In the genomic region with DNA sequence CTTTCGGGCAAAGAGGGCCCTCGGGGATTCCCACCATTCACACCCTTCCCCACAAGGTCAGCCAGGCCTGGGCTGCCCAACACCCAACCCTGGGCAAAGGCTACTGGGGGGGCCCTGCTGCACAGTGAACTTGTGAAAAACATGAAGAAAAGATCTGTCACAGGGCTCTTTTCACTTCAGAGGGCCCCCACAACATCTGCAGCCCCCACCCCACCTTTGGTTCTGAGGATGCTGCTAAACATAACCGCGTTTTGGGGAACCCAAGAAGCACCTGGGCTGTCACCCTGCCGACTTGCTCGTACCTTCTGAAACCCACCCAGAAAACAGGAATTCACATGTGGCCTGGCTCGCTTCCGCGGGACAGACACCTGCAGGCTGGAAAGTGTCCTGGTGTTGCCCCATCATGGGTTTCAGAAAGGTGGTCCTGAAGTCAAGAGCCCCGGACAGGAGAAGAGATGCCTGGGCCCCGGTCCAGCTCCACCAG, we compare ENCODE assay signal across 18 cellular contexts. TPM values are rescaled to one million over a fixed set of nuclear protein-coding genes. Genes with fewer than 3 reads are reported as not detected.
A peak's percentile ranks its signal among the peaks of the same experiment; 100 is the strongest.
DNase-seq lines count a peak whose midpoint lies in the region; ATAC-seq and FAIRE-seq lines count a peak whose summit lies in the region.
"Had no signal": no experiment of that assay in that cellular context is flagged by ENCODE, and none has a peak within 500 bp of the region (broad histone marks: within the 10 kb centered on the region; RNA-seq: fewer than 3 reads in every experiment).

No MANE protein-coding gene starts in this region.

- H3K27me3 Mint-ChIP-seq in T-helper 1 cell treated with Interleukin-12 subunit alpha and Interleukin-12 subunit beta and Interleukin-4 antibody, amounts not matched to agents 30 μg/mL and 1 μg/mL, for 36 hours (ENCODE audit: low read depth): no peaks in the 10 kb centered on the region
- H3K27me3 Mint-ChIP-seq in T-helper 17 cell: no peaks in the 10 kb centered on the region
- H3K27me3 Mint-ChIP-seq in natural killer cell treated with Interleukin-12 subunit alpha and Interleukin-12 subunit beta and Interleukin-15 and Interleukin-18, amount 100 ng/mL, for 72 hours: no peaks in the 10 kb centered on the region
- H3K27me3 Mint-ChIP-seq: type B pancreatic cell had no signal

- DNase-seq in T-helper 1 cell (no peak), T-helper 17 cell (no peak), urothelium cell line (ENCODE audit: low spot score) (no peak), SK-N-DZ (ENCODE audit: low spot score) (no peak)
- DNase-seq in natural killer cell treated with Interleukin-12 subunit alpha and Interleukin-12 subunit beta and Interleukin-15 and Interleukin-18, amount 100 ng/mL, for 72 hours (ENCODE audit: low spot score): peak; percentile 79
- DNase-seq in effector CD4-positive, alpha-beta T cell: no peak
- DNase-seq: body of pancreas; Calu3; left colon; NCI-H1436; NCI-H524; SHP77; stimulated activated CD4-positive, alpha-beta T cell treated with anti-CD3 and anti-CD28 coated beads, Interleukin-12 subunit alpha, Interleukin-12 subunit beta, amount 100 ng/mL, for 4 hours had no signal

- H3K27ac Mint-ChIP-seq in T-helper 1 cell treated with Interleukin-12 subunit alpha and Interleukin-12 subunit beta and Interleukin-4 antibody, amounts not matched to agents 30 μg/mL and 1 μg/mL, for 36 hours: peak overlapping the region; percentile 2
- H3K27ac Mint-ChIP-seq in T-helper 17 cell: peak overlapping the region; percentile 97
- H3K27ac Mint-ChIP-seq in natural killer cell treated with Interleukin-12 subunit alpha and Interleukin-12 subunit beta and Interleukin-15 and Interleukin-18, amount 100 ng/mL, for 72 hours: peak overlapping the region; percentile 86 to 90

- H3K4me1 Mint-ChIP-seq in T-helper 1 cell treated with Interleukin-12 subunit alpha and Interleukin-12 subunit beta and Interleukin-4 antibody, amounts not matched to agents 30 μg/mL and 1 μg/mL, for 36 hours (ENCODE audit: low read depth): peaks cover 69% of the 10 kb centered on the region
- H3K4me1 Mint-ChIP-seq in T-helper 17 cell: peaks cover 75% of the 10 kb centered on the region
- H3K4me1 Mint-ChIP-seq in natural killer cell treated with Interleukin-12 subunit alpha and Interleukin-12 subunit beta and Interleukin-15 and Interleukin-18, amount 100 ng/mL, for 72 hours (ENCODE audit: low read depth in 2 of 2): peaks cover 78 to 85% of the 10 kb centered on the region in 2 donors

- no peaks in the 10 kb centered on the region for H3K9me3 ChIP-seq in T-helper 17 cell (ENCODE audit: control insufficient read depth, low read length, poor library complexity, severe bottlenecking)
- H3K9me3 ChIP-seq: body of pancreas, HAP-1 had no signal

- ATAC-seq in GM19351 (IDR thresholded peaks at IDR 0.05; ENCODE audit: unreplicated experiment) (peak; percentile 25), T-helper 17 cell (no peak)
- ATAC-seq in natural killer cell treated with Interleukin-12 subunit alpha and Interleukin-12 subunit beta and Interleukin-15 and Interleukin-18, amount 100 ng/mL, for 72 hours: peak; percentile 45 to 75
- ATAC-seq: body of pancreas, left colon had no signal

- peak overlapping the region; percentile 7 for H3K4me3 Mint-ChIP-seq in T-helper 1 cell treated with Interleukin-12 subunit alpha and Interleukin-12 subunit beta and Interleukin-4 antibody, amounts not matched to agents 30 μg/mL and 1 μg/mL, for 36 hours
- peak overlapping the region; percentile 91 for H3K4me3 Mint-ChIP-seq in T-helper 17 cell
- H3K4me3 Mint-ChIP-seq in natural killer cell treated with Interleukin-12 subunit alpha and Interleukin-12 subunit beta and Interleukin-15 and Interleukin-18, amount 100 ng/mL, for 72 hours: peak overlapping the region; percentile 84
- H3K4me3 Mint-ChIP-seq: type B pancreatic cell had no signal

- no peaks in the 10 kb centered on the region for H3K9me3 Mint-ChIP-seq in T-helper 1 cell treated with Interleukin-12 subunit alpha and Interleukin-12 subunit beta and Interleukin-4 antibody, amounts not matched to agents 30 μg/mL and 1 μg/mL, for 36 hours
- H3K9me3 Mint-ChIP-seq in natural killer cell treated with Interleukin-12 subunit alpha and Interleukin-12 subunit beta and Interleukin-15 and Interleukin-18, amount 100 ng/mL, for 72 hours: no peaks in the 10 kb centered on the region
- H3K9me3 Mint-ChIP-seq: type B pancreatic cell had no signal

- peaks cover 20% of the 10 kb centered on the region for H3K36me3 Mint-ChIP-seq in T-helper 1 cell treated with Interleukin-12 subunit alpha and Interleukin-12 subunit beta and Interleukin-4 antibody, amounts not matched to agents 30 μg/mL and 1 μg/mL, for 36 hours (ENCODE audit: low read depth)
- H3K36me3 Mint-ChIP-seq in T-helper 17 cell (ENCODE audit: low read depth): peaks cover 15% of the 10 kb centered on the region
- H3K36me3 Mint-ChIP-seq in natural killer cell treated with Interleukin-12 subunit alpha and Interleukin-12 subunit beta and Interleukin-15 and Interleukin-18, amount 100 ng/mL, for 72 hours: peaks cover 5% of the 10 kb centered on the region

- no peak for FAIRE-seq in urothelium cell line (lab: Jason Lieb, UNC)
- FAIRE-seq: endometrium had no signal

RNA-seq across cellular contexts. Expression of gene B4GALT1, which starts 29.3 kb away (rescaled TPM):
- total RNA-seq in T-helper 17 cell: 100 to 1,000 TPM; 106 to 126 TPM
- total RNA-seq in natural killer cell treated with Interleukin-12 subunit alpha and Interleukin-12 subunit beta and Interleukin-15 and Interleukin-18, amount 100 ng/mL, for 72 hours: 10 to 100 TPM; 51.4 to 90.6 TPM
- polyA plus RNA-seq in SK-N-DZ (2014; cell fraction: cytosol; rRNA removed): 2.3 and 2.7 TPM in 2 replicates
- polyA plus RNA-seq in SK-N-DZ (2014; cell fraction: nucleus; rRNA removed): 1.3 and 2.3 TPM in 2 replicates

Comparison
In these comparisons a context has a peak if more than half of its experiments do, and no peak if none do; other contexts are left out.
1. H3K27ac Mint-ChIP-seq: peak in every context shown above with its lines; median percentile 97 in T-helper 17 cell; 88 in natural killer cell treated with Interleukin-12 subunit alpha and Interleukin-12 subunit beta and Interleukin-15 and Interleukin-18, amount 100 ng/mL, for 72 hours; 2 in T-helper 1 cell treated with Interleukin-12 subunit alpha and Interleukin-12 subunit beta and Interleukin-4 antibody, amounts not matched to agents 30 μg/mL and 1 μg/mL, for 36 hours.
2. H3K4me3 Mint-ChIP-seq: peak in every context shown above with its lines; median percentile 91 in T-helper 17 cell; 84 in natural killer cell treated with Interleukin-12 subunit alpha and Interleukin-12 subunit beta and Interleukin-15 and Interleukin-18, amount 100 ng/mL, for 72 hours; 7 in T-helper 1 cell treated with Interleukin-12 subunit alpha and Interleukin-12 subunit beta and Interleukin-4 antibody, amounts not matched to agents 30 μg/mL and 1 μg/mL, for 36 hours.